Comparison of ENCODE assay signal across 10 cellular contexts in the genomic region with DNA sequence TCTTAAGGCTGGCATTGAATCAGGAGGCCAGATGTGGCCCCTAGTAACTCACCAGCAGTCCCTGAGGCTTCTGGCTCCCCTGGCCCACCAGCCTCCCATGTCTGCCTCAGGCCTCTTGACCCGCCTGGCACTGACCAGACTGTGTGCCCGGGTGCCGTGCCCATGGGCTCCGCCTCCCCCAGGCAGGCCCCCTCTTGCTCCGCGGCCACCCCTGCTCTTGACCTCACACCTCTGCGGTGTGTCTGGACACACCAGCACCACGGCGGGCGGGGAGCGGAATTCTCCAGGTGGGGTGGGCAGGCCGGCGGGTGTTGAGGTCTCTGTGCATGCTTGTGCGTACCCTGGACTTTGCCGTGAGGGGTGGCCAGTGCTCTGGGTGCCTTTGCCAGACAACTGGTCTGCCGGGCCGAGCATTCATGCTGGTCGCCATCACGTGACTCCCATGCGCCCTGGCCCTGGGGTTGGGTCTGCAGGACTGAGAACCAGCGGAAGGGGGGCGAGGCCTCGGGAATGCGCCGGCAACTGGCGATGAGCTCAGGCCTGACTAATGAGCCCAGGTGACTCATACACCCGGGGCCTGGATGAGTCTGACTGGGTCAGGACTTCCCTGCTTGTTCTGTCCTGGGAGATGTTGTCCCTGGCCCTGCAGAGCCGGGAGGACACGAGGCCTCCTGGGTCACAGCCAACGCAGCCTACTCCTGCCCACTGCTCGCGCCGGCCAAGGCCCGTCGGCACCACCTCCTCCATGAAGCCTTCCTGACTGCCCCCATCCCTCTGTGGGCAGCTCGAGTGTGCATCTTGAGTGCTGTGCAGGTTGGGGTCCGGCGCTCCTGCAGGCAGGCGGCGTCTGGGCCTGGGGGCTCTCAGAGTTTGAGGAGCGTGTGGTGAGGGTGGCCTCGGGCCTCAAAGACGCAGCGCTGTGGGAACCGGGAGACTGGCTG. TPM values are rescaled to one million over a fixed set of nuclear protein-coding genes. Genes with fewer than 3 reads are reported as not detected.
A peak's percentile ranks its signal among the peaks of the same experiment; 100 is the strongest.
DNase-seq lines count a peak whose midpoint lies in the region; ATAC-seq and TF ChIP-seq lines count a peak whose summit lies in the region.
"Had no signal": no experiment of that assay in that cellular context is flagged by ENCODE, and none has a peak within 500 bp of the region (broad histone marks: within the 10 kb centered on the region; RNA-seq: fewer than 3 reads in every experiment).

No MANE protein-coding gene starts in this region.

- H3K4me1 Mint-ChIP-seq in WTC11 (peaks cover 41% of the 10 kb centered on the region), glutamatergic neuron (ENCODE audit: low read depth, unreplicated experiment) (no peaks in the 10 kb centered on the region)

- POLR2A ChIA-PET in WTC11 (lab: Charles Lee): interaction anchor here (1.3 to 1.4 kb wide), 2 partner anchors 9 to 17 kb away, joined by 3 to 4 read pairs; no protein-coding TSS in a partner anchor

- DNase-seq in H4 (ENCODE audit: low spot score): peak; percentile 92
- DNase-seq in WTC11 (ENCODE audit: low spot score): peak; percentile 66
- peak; percentile 83 for DNase-seq in cardiac septum (ENCODE audit: low spot score)
- no peak for DNase-seq in sciatic nerve (ENCODE audit: low spot score)
- no peak for DNase-seq in stimulated activated CD4-positive, alpha-beta T cell treated with anti-CD3 and anti-CD28 coated beads, Interleukin-4, amount 100 ng/mL, for 1 hour
- no peak for DNase-seq in effector CD8-positive, alpha-beta T cell (lab: John Stamatoyannopoulos, UW)
- DNase-seq in glutamatergic neuron: no peak
- no peak for DNase-seq in activated naive CD4-positive, alpha-beta T cell treated with Interleukin-2 at 50 U/mL for 16 hours
- DNase-seq: hippocampal formation had no signal

- intact Hi-C loops in cardiac septum (cut with DNase I): no loop called here
- intact Hi-C loops in sciatic nerve (cut with DNase I): no loop called here

- no peaks in the 10 kb centered on the region for H3K27me3 Mint-ChIP-seq in WTC11 (ENCODE audit: low read depth)
- peaks cover 6% of the 10 kb centered on the region for H3K27me3 Mint-ChIP-seq in glutamatergic neuron (ENCODE audit: unreplicated experiment)

- H3K4me3 Mint-ChIP-seq in WTC11: no peak overlapping the region
- H3K4me3 Mint-ChIP-seq in glutamatergic neuron (ENCODE audit: unreplicated experiment): no peak overlapping the region

- TF ChIP-seq CTCF in WTC11 (IDR thresholded peaks at IDR 0.05) (no peak), glutamatergic neuron (IDR thresholded peaks at IDR 0.05; ENCODE audit: partially characterized antibody, unreplicated experiment) (no peak)

- H3K36me3 Mint-ChIP-seq in WTC11 (peaks cover 2% of the 10 kb centered on the region; the same call in 1 of the 2 replicates), glutamatergic neuron (ENCODE audit: unreplicated experiment) (no peaks in the 10 kb centered on the region)

- CTCF ChIA-PET in WTC11 (lab: Charles Lee): interaction anchor here (0.7 to 2.2 kb wide), 4 partner anchors 12 to 119 kb away, joined by 3 to 11 read pairs (median 4); no protein-coding TSS in a partner anchor

- H3K27ac Mint-ChIP-seq in WTC11 (peak overlapping the region; percentile 70), glutamatergic neuron (ENCODE audit: unreplicated experiment) (no peak overlapping the region)

- H3K9me3 Mint-ChIP-seq in WTC11 (no peaks in the 10 kb centered on the region), glutamatergic neuron (ENCODE audit: unreplicated experiment) (no peaks in the 10 kb centered on the region)

- peak; percentile 46 for ATAC-seq in WTC11
- peak; percentile 45 for ATAC-seq in sciatic nerve
- ATAC-seq: GM12878 had no signal

TF ChIP-seq in WTC11, 78 proteins besides CTCF, POLR2A, EP300 and RAD21:
- TF ChIP-seq MYBL2 (CRISPR knock-in tag; IDR thresholded peaks at IDR 0.05) (no peak), USF2 (CRISPR knock-in tag; IDR thresholded peaks at IDR 0.05) (peak; percentile 73), GABPB1 (CRISPR knock-in tag; IDR thresholded peaks at IDR 0.05) (peak; percentile 73; the same call in 1 of the 2 replicates)
- TF ChIP-seq, protein P1, sequence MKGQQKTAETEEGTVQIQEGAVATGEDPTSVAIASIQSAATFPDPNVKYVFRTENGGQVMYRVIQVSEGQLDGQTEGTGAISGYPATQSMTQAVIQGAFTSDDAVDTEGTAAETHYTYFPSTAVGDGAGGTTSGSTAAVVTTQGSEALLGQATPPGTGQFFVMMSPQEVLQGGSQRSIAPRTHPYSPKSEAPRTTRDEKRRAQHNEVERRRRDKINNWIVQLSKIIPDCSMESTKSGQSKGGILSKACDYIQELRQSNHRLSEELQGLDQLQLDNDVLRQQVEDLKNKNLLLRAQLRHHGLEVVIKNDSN (CRISPR knock-in tag; IDR thresholded peaks at IDR 0.05): peak; percentile 66; the same call in 1 of the 2 replicates

RNA-seq across cellular contexts. Expression of gene COL18A1, which starts 22.6 kb away (rescaled TPM):
- 8.4 and 15.1 TPM in 2 replicates for total RNA-seq in H4 (2014; rRNA removed; shearing (Covaris generic))
- total RNA-seq in WTC11 (2021): 231 to 241 TPM (median 231 TPM) in 3 replicates
- total RNA-seq in cardiac septum: 77.0 TPM
- 129 TPM for total RNA-seq in sciatic nerve
- total RNA-seq in glutamatergic neuron (ENCODE audit: unreplicated experiment): 9.5 TPM

Comparison
In these comparisons a context has a peak if more than half of its experiments do, and no peak if none do; other contexts are left out.
1. DNase-seq: peak in H4 (single experiment), WTC11 (single experiment) and cardiac septum (single experiment); none in sciatic nerve (single experiment), stimulated activated CD4-positive, alpha-beta T cell treated with anti-CD3 and anti-CD28 coated beads, Interleukin-4, amount 100 ng/mL, for 1 hour (single experiment), effector CD8-positive, alpha-beta T cell (single experiment), glutamatergic neuron (single experiment) and activated naive CD4-positive, alpha-beta T cell treated with Interleukin-2 at 50 U/mL for 16 hours (single experiment).